In the genomic region with DNA sequence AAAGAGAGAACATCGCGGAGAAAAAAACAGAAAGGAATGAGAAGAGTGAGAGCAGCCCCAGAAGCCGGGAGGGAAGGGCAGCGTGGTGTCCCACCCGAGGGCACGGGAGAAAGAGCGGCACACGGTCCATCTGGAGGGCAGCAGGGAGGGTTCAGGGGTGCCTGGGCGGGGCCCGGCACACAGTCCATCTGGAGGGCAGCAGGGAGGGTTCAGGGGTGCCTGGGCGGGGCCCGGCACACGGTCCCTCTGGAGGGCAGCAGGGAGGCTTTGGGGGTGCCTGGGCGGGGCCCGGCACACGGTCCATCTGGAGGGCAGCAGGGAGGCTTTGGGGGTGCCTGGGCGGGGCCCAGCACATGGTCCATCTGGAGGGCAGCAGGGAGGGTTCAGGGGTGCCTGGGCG, we compare ENCODE assay signal across 24 cellular contexts.
DNase-seq lines count a peak whose midpoint lies in the region; ATAC-seq and TF ChIP-seq lines count a peak whose summit lies in the region.
"Had no signal": no experiment of that assay in that cellular context is flagged by ENCODE, and none has a peak within 500 bp of the region (broad histone marks: within the 10 kb centered on the region; RNA-seq: fewer than 3 reads in every experiment).

No MANE protein-coding gene starts in this region.

- peak overlapping the region; percentile 57 for H3K27ac ChIP-seq in cardiac muscle cell
- H3K27ac ChIP-seq in right cardiac atrium (ENCODE audit: low read length) = no peak overlapping the region
- H3K27ac ChIP-seq in stomach = peak overlapping the region in 3 of 5 donors; percentile 20 to 68 (median 52)
- H3K27ac ChIP-seq in gastrocnemius medialis = no peak overlapping the region
- H3K27ac ChIP-seq: suprapubic skin had no signal

- TF ChIP-seq POLR2A in stomach (IDR thresholded peaks at IDR 0.05) (no peak), gastrocnemius medialis (IDR thresholded peaks at IDR 0.05) (no peak)

- H3K36me3 Mint-ChIP-seq in central memory CD8-positive, alpha-beta T cell (ENCODE audit: insufficient read depth) = peaks cover 2% of the 10 kb centered on the region
- H3K36me3 Mint-ChIP-seq: activated naive CD4-positive, alpha-beta T cell treated with anti-CD3 and anti-CD28 coated beads, Interleukin-2, amount 10 ng/mL, durations not matched to agents 7 days and 5 days had no signal

- H3K9me3 ChIP-seq in cardiac muscle cell (ENCODE audit: low read depth) (no peaks in the 10 kb centered on the region), right cardiac atrium (ENCODE audit: control insufficient read depth, low read length) (no peaks in the 10 kb centered on the region), mucosa of stomach (ENCODE audit: control insufficient read depth, low read length) (no peaks in the 10 kb centered on the region), stomach (no peaks in the 10 kb centered on the region), gastrocnemius medialis (no peaks in the 10 kb centered on the region)
- H3K9me3 ChIP-seq: ascending aorta, suprapubic skin had no signal

- no peaks in the 10 kb centered on the region for H3K36me3 ChIP-seq in cardiac muscle cell
- no peaks in the 10 kb centered on the region for H3K36me3 ChIP-seq in mucosa of stomach (ENCODE audit: control insufficient read depth, insufficient read depth, low read length)
- peaks cover 0 to 65% (median 30%) of the 10 kb centered on the region in 4 donors for H3K36me3 ChIP-seq in stomach
- H3K36me3 ChIP-seq in gastrocnemius medialis = no peaks in the 10 kb centered on the region
- H3K36me3 ChIP-seq: neural progenitor cell had no signal

- intact Hi-C loops in right cardiac atrium (cut with DNase I) (no loop called here), stomach (cut with DNase I; ENCODE audit: low total_unique reads) (no loop called here), gastrocnemius medialis (cut with DNase I; ENCODE audit: low total_unique reads) (loop anchor here (1.0 kb wide), 1 partner anchor 22 kb away; no protein-coding TSS in a partner anchor)

- H3K27ac Mint-ChIP-seq in central memory CD8-positive, alpha-beta T cell (ENCODE audit: low read depth) = peak overlapping the region; percentile 58
- H3K27ac Mint-ChIP-seq: activated naive CD4-positive, alpha-beta T cell treated with anti-CD3 and anti-CD28 coated beads, Interleukin-2, amount 10 ng/mL, durations not matched to agents 7 days and 5 days; activated T-cell treated with anti-CD3 and anti-CD28 coated beads, Interleukin-2, amount 50 U/mL, for 72 hours had no signal

- H3K9me3 Mint-ChIP-seq in central memory CD8-positive, alpha-beta T cell = no peaks in the 10 kb centered on the region
- H3K9me3 Mint-ChIP-seq: activated naive CD4-positive, alpha-beta T cell treated with anti-CD3 and anti-CD28 coated beads, Interleukin-2, amount 10 ng/mL, durations not matched to agents 7 days and 5 days; activated T-cell treated with anti-CD3 and anti-CD28 coated beads, Interleukin-2, amount 50 U/mL, for 72 hours; neural progenitor cell had no signal

- H3K9ac ChIP-seq in mucosa of stomach (ENCODE audit: low read length) = peak overlapping the region; percentile 5
- H3K9ac ChIP-seq: neural progenitor cell had no signal

- TF ChIP-seq CTCF in cardiac muscle cell (IDR thresholded peaks at IDR 0.05; ENCODE audit: low read depth, low read length) (no peak), stomach (IDR thresholded peaks at IDR 0.05) (no peak), gastrocnemius medialis (IDR thresholded peaks at IDR 0.05 in 4 of 5, conservative IDR thresholded peaks at IDR 0.05 in 1 of 5) (no peak)

- H3K4me1 ChIP-seq in cardiac muscle cell (ENCODE audit: low read depth) (peaks cover 12% of the 10 kb centered on the region), right cardiac atrium (ENCODE audit: control insufficient read depth, insufficient read depth, low read length) (peaks cover 6% of the 10 kb centered on the region), mucosa of stomach (ENCODE audit: control insufficient read depth, insufficient read depth, low read length) (peaks cover 16% of the 10 kb centered on the region), stomach (peaks cover 0 to 20% (median 5%) of the 10 kb centered on the region in 4 donors), gastrocnemius medialis (no peaks in the 10 kb centered on the region)
- H3K4me1 ChIP-seq: suprapubic skin had no signal

- WGBS in right cardiac atrium = 92% methylated on average over 18 of the region's 18 CpGs
- 77 to 90% (median 84%) methylated on average over 13 to 18 of the region's 18 CpGs for WGBS in stomach, 5 donors

- TF ChIP-seq EP300 in stomach (IDR thresholded peaks at IDR 0.05) = no peak

- in situ Hi-C loops in gastrocnemius medialis (cut with MboI; ENCODE audit: low sequenced_read_pairs in 4 of 4) = no loop called here

- no peaks in the 10 kb centered on the region for H3K27me3 ChIP-seq in cardiac muscle cell
- H3K27me3 ChIP-seq in right cardiac atrium (ENCODE audit: control insufficient read depth, insufficient read depth) = no peaks in the 10 kb centered on the region
- no peaks in the 10 kb centered on the region for H3K27me3 ChIP-seq in mucosa of stomach (ENCODE audit: control insufficient read depth, insufficient read depth, low read length)
- H3K27me3 ChIP-seq in stomach = no peaks in the 10 kb centered on the region
- H3K27me3 ChIP-seq in gastrocnemius medialis = no peaks in the 10 kb centered on the region
- H3K27me3 ChIP-seq: ascending aorta, neural progenitor cell, suprapubic skin had no signal

- no peak for ATAC-seq in right cardiac atrium
- ATAC-seq in central memory CD8-positive, alpha-beta T cell (replicated peaks; ENCODE audit: extremely low read depth, poor library complexity, severe bottlenecking) = no peak
- ATAC-seq in HG03097 (IDR thresholded peaks at IDR 0.05; ENCODE audit: low FRiP score, unreplicated experiment) = no peak
- ATAC-seq in gastrocnemius medialis = no peak
- ATAC-seq: activated T-cell treated with anti-CD3 and anti-CD28 coated beads, Interleukin-2, amount 50 U/mL, for 72 hours; SK-N-SH treated with all-trans-retinoic acid at 6 μM for 48 hours had no signal

- DNase-seq in cardiac muscle cell (ENCODE audit: low read depth in 1 of 2, low spot score in 1 of 2) (no peak), right cardiac atrium (no peak), stomach (no peak), NCI-H226 (no peak), gastrocnemius medialis (no peak)
- DNase-seq in central memory CD8-positive, alpha-beta T cell (ENCODE audit: low spot score in 2 of 2) = no peak
- DNase-seq: activated CD4-positive, alpha-beta T cell treated with anti-CD3 and anti-CD28 coated beads for 48 hours; activated naive CD4-positive, alpha-beta T cell treated with anti-CD3 and anti-CD28 coated beads, Interleukin-2, amount 10 ng/mL, durations not matched to agents 7 days and 5 days; activated T-cell treated with anti-CD3 and anti-CD28 coated beads, Interleukin-2, amount 50 U/mL, for 72 hours; AML-193; cerebellar nuclear complex; DMS53; GDM1; left colon; NCI-H1092 treated with DMSO at 0.1 percent for 48 hours; NCI-H1930; NCI-H345; NCI-H774 had no signal

- H3K4me1 Mint-ChIP-seq in central memory CD8-positive, alpha-beta T cell = peaks cover 18% of the 10 kb centered on the region
- H3K4me1 Mint-ChIP-seq: activated naive CD4-positive, alpha-beta T cell treated with anti-CD3 and anti-CD28 coated beads, Interleukin-2, amount 10 ng/mL, durations not matched to agents 7 days and 5 days had no signal

- no peaks in the 10 kb centered on the region for H3K27me3 Mint-ChIP-seq in central memory CD8-positive, alpha-beta T cell

- H3K4me3 ChIP-seq in cardiac muscle cell (no peak overlapping the region), right cardiac atrium (ENCODE audit: low read length) (no peak overlapping the region), mucosa of stomach (ENCODE audit: low read length) (no peak overlapping the region), stomach (no peak overlapping the region), gastrocnemius medialis (no peak overlapping the region)
- H3K4me3 ChIP-seq: ascending aorta, neural progenitor cell, suprapubic skin had no signal

- peak overlapping the region; percentile 23 for H3K4me3 Mint-ChIP-seq in central memory CD8-positive, alpha-beta T cell
- H3K4me3 Mint-ChIP-seq: activated naive CD4-positive, alpha-beta T cell treated with anti-CD3 and anti-CD28 coated beads, Interleukin-2, amount 10 ng/mL, durations not matched to agents 7 days and 5 days; activated T-cell treated with anti-CD3 and anti-CD28 coated beads, Interleukin-2, amount 50 U/mL, for 72 hours; neural progenitor cell had no signal

Comparison
In these comparisons a context has a peak if more than half of its experiments do, and no peak if none do; other contexts are left out.
1. H3K27ac ChIP-seq: peak in cardiac muscle cell (single experiment) and stomach (3 of 5); none in right cardiac atrium (single experiment) and gastrocnemius medialis (0 of 4).